8 cellular contexts compared by ENCODE assay signal in the genomic region with DNA sequence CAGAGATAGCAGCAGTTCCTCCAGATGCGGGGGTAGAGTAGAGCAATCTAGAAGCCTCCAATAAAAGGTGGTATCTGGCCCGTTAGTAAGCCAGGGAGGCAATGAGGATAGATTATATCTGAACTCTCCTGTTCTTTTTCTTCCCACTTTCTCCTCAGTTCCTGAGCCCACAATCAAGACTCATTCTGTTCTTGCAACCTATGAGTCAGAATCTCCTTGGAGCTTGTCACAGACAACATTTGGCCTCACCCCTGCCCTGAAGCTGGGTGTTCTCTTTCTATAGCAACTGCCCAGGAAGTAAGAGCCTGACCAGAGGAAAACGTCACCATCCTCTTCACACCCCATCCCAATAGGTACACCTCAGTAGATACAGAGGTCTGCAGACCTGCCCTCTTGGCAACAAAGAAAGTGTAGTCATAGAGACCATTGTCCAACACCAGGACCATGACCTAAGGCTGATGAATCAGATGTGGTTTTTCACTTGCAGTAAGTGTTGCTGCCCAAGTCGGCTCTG.
DNase-seq lines count a peak whose midpoint lies in the region; ATAC-seq and TF ChIP-seq lines count a peak whose summit lies in the region.

No MANE protein-coding gene starts in this region.

- H3K9me3 ChIP-seq in mucosa of stomach (ENCODE audit: control insufficient read depth, low read length) (no peaks in the 10 kb centered on the region), Karpas-422 (ENCODE audit: low read length) (no peaks in the 10 kb centered on the region)

- no peaks in the 10 kb centered on the region for H4K20me1 ChIP-seq in Karpas-422 (ENCODE audit: insufficient read depth, low read depth, low read length)

- no peak overlapping the region for H2AFZ ChIP-seq in Karpas-422 (ENCODE audit: low read length)

- H3K27ac ChIP-seq in Karpas-422 (ENCODE audit: low read length) = no peak overlapping the region

- no peak overlapping the region for H3K4me3 ChIP-seq in astrocyte of the spinal cord (ENCODE audit: low read depth, low read length)
- no peak overlapping the region for H3K4me3 ChIP-seq in mucosa of stomach (ENCODE audit: low read length)
- no peak overlapping the region for H3K4me3 ChIP-seq in Karpas-422 (ENCODE audit: low read length)

- no peak overlapping the region for H3K4me2 ChIP-seq in Karpas-422 (ENCODE audit: low read depth, low read length, poor library complexity, severe bottlenecking)

- no peaks in the 10 kb centered on the region for H3K9me2 ChIP-seq in Karpas-422 (replicated peaks; ENCODE audit: insufficient read depth, low read length)

- no peaks in the 10 kb centered on the region for H3K27me3 ChIP-seq in mucosa of stomach (ENCODE audit: control insufficient read depth, insufficient read depth, low read length)
- no peaks in the 10 kb centered on the region for H3K27me3 ChIP-seq in Karpas-422 (ENCODE audit: low read length)

- DNase-seq in COLO668 (lab: John Stamatoyannopoulos, UW; ENCODE audit: unreplicated experiment) = peak; percentile 23
- DNase-seq in astrocyte of the spinal cord (ENCODE audit: low read depth, low spot score) = peak; percentile 94
- no peak for DNase-seq in GM13977 (ENCODE audit: low spot score)
- DNase-seq in cortex of kidney (lab: John Stamatoyannopoulos, UW) = no peak
- DNase-seq in Karpas-422 = no peak

- H3K79me2 ChIP-seq in Karpas-422 (ENCODE audit: low read length) = no peaks in the 10 kb centered on the region

- H3K36me3 ChIP-seq in mucosa of stomach (ENCODE audit: control insufficient read depth, insufficient read depth, low read length) (no peaks in the 10 kb centered on the region), Karpas-422 (ENCODE audit: insufficient read depth, low read length) (no peaks in the 10 kb centered on the region)

- in situ Hi-C loops in astrocyte of the spinal cord (cut with HindIII; ENCODE audit: low sequenced_read_pairs) (no loop called here), GM13977 (cut with MboI; ENCODE audit: low pct_unique_long_range_greater_than_20kb, low sequenced_read_pairs, unreplicated experiment) (no loop called here)

- H3K9ac ChIP-seq in mucosa of stomach (ENCODE audit: low read length) (peak overlapping the region; percentile 69), Karpas-422 (ENCODE audit: low read length) (no peak overlapping the region)

- ATAC-seq in HG03175 (IDR thresholded peaks at IDR 0.05; ENCODE audit: unreplicated experiment) (peak; percentile 61), HG03108 (IDR thresholded peaks at IDR 0.05; ENCODE audit: unreplicated experiment) (no peak)

- peaks cover 47% of the 10 kb centered on the region for H3K4me1 ChIP-seq in mucosa of stomach (ENCODE audit: control insufficient read depth, insufficient read depth, low read length)
- no peaks in the 10 kb centered on the region for H3K4me1 ChIP-seq in Karpas-422 (ENCODE audit: low read length)

- TF ChIP-seq CTCF in astrocyte of the spinal cord (IDR thresholded peaks at IDR 0.05; ENCODE audit: low read depth, low read length) = no peak
- TF ChIP-seq CTCF in GM13977 (IDR thresholded peaks at IDR 0.05; ENCODE audit: extremely low read depth, insufficient read depth, missing control alignments) = no peak

Comparison
In these comparisons a context has a peak if more than half of its experiments do, and no peak if none do; other contexts are left out.
1. DNase-seq: peak in COLO668 (single experiment) and astrocyte of the spinal cord (single experiment); none in GM13977 (single experiment), cortex of kidney (single experiment) and Karpas-422 (single experiment).